In the genomic region with DNA sequence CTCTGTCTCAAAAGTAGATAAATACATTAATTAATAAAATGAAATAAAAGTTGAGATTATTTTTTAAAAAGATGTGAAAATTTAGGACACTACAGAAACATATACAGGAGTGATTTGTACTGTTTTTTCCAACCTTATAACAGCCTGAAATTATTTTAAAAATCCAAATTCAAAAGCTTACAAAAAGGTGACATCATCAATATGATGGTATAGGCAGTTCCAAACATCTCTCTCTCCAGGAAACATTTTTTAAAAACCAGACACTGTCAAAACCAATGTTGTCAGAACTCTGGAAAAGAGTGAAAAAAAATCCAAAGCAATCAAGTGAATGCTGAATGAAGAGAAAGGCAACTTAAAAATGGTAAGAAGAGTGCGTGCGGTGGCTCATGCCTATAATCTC, we compare ENCODE assay signal across 3 cellular contexts.
A peak's percentile ranks its signal among the peaks of the same experiment; 100 is the strongest.
TF ChIP-seq lines count a peak whose summit lies in the region.

No MANE protein-coding gene starts in this region.

TF ChIP-seq in HepG2, 621 proteins besides CTCF, POLR2A, EP300 and RAD21:
- TF ChIP-seq ATF7 (IDR thresholded peaks at IDR 0.05) (peak; percentile 92), ATF7 (CRISPR knock-in tag; IDR thresholded peaks at IDR 0.05) (no peak), CREB1 (IDR thresholded peaks at IDR 0.05) (peak; percentile 31; the same call in 1 of the 2 replicates), CREB1 (CRISPR knock-in tag; IDR thresholded peaks at IDR 0.05) (no peak)
- TF ChIP-seq, protein P1, sequence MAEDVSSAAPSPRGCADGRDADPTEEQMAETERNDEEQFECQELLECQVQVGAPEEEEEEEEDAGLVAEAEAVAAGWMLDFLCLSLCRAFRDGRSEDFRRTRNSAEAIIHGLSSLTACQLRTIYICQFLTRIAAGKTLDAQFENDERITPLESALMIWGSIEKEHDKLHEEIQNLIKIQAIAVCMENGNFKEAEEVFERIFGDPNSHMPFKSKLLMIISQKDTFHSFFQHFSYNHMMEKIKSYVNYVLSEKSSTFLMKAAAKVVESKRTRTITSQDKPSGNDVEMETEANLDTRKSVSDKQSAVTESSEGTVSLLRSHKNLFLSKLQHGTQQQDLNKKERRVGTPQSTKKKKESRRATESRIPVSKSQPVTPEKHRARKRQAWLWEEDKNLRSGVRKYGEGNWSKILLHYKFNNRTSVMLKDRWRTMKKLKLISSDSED (CRISPR knock-in tag; IDR thresholded peaks at IDR 0.05) = no peak
- TF ChIP-seq, protein P2, sequence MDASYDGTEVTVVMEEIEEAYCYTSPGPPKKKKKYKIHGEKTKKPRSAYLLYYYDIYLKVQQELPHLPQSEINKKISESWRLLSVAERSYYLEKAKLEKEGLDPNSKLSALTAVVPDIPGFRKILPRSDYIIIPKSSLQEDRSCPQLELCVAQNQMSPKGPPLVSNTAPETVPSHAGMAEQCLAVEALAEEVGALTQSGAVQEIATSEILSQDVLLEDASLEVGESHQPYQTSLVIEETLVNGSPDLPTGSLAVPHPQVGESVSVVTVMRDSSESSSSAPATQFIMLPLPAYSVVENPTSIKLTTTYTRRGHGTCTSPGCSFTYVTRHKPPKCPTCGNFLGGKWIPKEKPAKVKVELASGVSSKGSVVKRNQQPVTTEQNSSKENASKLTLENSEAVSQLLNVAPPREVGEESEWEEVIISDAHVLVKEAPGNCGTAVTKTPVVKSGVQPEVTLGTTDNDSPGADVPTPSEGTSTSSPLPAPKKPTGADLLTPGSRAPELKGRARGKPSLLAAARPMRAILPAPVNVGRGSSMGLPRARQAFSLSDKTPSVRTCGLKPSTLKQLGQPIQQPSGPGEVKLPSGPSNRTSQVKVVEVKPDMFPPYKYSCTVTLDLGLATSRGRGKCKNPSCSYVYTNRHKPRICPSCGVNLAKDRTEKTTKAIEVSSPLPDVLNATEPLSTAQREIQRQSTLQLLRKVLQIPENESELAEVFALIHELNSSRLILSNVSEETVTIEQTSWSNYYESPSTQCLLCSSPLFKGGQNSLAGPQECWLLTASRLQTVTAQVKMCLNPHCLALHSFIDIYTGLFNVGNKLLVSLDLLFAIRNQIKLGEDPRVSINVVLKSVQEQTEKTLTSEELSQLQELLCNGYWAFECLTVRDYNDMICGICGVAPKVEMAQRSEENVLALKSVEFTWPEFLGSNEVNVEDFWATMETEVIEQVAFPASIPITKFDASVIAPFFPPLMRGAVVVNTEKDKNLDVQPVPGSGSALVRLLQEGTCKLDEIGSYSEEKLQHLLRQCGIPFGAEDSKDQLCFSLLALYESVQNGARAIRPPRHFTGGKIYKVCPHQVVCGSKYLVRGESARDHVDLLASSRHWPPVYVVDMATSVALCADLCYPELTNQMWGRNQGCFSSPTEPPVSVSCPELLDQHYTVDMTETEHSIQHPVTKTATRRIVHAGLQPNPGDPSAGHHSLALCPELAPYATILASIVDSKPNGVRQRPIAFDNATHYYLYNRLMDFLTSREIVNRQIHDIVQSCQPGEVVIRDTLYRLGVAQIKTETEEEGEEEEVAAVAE (CRISPR knock-in tag; IDR thresholded peaks at IDR 0.05; ENCODE audit: borderline replicate concordance) = no peak
TF ChIP-seq in HepG2: peak in this region for 2.

TF ChIP-seq in K562, 482 proteins besides CTCF, POLR2A, EP300 and RAD21 (continued from another document):
- TF ChIP-seq, protein P3, sequence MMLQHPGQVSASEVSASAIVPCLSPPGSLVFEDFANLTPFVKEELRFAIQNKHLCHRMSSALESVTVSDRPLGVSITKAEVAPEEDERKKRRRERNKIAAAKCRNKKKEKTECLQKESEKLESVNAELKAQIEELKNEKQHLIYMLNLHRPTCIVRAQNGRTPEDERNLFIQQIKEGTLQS (IDR thresholded peaks at IDR 0.05) = peak; percentile 55; the same call in 1 of the 2 replicates
- TF ChIP-seq, protein P3 (CRISPR knock-in tag; conservative IDR thresholded peaks at IDR 0.05) = no peak
- TF ChIP-seq PHB (CRISPR knock-in tag; IDR thresholded peaks at IDR 0.05) = no peak

TF ChIP-seq in SK-N-SH, 30 proteins besides CTCF, POLR2A, EP300 and RAD21 (continued from another document):
- TF ChIP-seq, protein P4, sequence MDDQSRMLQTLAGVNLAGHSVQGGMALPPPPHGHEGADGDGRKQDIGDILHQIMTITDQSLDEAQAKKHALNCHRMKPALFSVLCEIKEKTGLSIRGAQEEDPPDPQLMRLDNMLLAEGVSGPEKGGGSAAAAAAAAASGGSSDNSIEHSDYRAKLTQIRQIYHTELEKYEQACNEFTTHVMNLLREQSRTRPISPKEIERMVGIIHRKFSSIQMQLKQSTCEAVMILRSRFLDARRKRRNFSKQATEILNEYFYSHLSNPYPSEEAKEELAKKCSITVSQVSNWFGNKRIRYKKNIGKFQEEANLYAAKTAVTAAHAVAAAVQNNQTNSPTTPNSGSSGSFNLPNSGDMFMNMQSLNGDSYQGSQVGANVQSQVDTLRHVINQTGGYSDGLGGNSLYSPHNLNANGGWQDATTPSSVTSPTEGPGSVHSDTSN (IDR thresholded peaks at IDR 0.05) = no peak
TF ChIP-seq in SK-N-SH: peak in this region for 0.
